Comparison of ENCODE assay signal across 19 cellular contexts in genomic region chr19:7478173-7478842, GRCh38. TPM values are rescaled to one million over a fixed set of nuclear protein-coding genes. Genes with fewer than 3 reads are reported as not detected.
A peak's percentile ranks its signal among the peaks of the same experiment; 100 is the strongest.
DNase-seq lines count a peak whose midpoint lies in the region; ATAC-seq and TF ChIP-seq lines count a peak whose summit lies in the region.
"Had no signal": no experiment of that assay in that cellular context is flagged by ENCODE, and none has a peak within 500 bp of the region (broad histone marks: within the 10 kb centered on the region; RNA-seq: fewer than 3 reads in every experiment).

No MANE protein-coding gene starts in this region.

- H3K9me3 Mint-ChIP-seq in activated naive CD8-positive, alpha-beta T cell treated with anti-CD3 and anti-CD28 coated beads for 36 hours: no peaks in the 10 kb centered on the region
- no peaks in the 10 kb centered on the region for H3K9me3 Mint-ChIP-seq in activated naive CD8-positive, alpha-beta T cell treated with anti-CD3 and anti-CD28 coated beads, Interleukin-2, amount 50 U/mL, for 24 hours
- no peaks in the 10 kb centered on the region for H3K9me3 Mint-ChIP-seq in stimulated activated effector memory CD8-positive, alpha-beta T cell treated with anti-CD3 and anti-CD28 coated beads, Interleukin-12 subunit alpha, Interleukin-12 subunit beta, amount 100 ng/mL, for 72 hours

- DNase-seq in activated naive CD8-positive, alpha-beta T cell treated with anti-CD3 and anti-CD28 coated beads for 36 hours: no peak
- DNase-seq in activated naive CD8-positive, alpha-beta T cell treated with anti-CD3 and anti-CD28 coated beads, Interleukin-2, amount 50 U/mL, for 24 hours: no peak
- no peak for DNase-seq in RWPE1 (ENCODE audit: low spot score)
- no peak for DNase-seq in stimulated activated effector memory CD8-positive, alpha-beta T cell treated with anti-CD3 and anti-CD28 coated beads, Interleukin-12 subunit alpha, Interleukin-12 subunit beta, amount 100 ng/mL, for 72 hours (ENCODE audit: low spot score in 2 of 2)
- no peak for DNase-seq in NCI-H526 (lab: John Stamatoyannopoulos, UW)
- DNase-seq in stimulated activated CD4-positive, alpha-beta T cell treated with anti-CD3 and anti-CD28 coated beads, Interleukin-2, amount 100 ng/mL, for 24 hours: no peak
- DNase-seq: activated CD4-positive, alpha-beta T cell treated with anti-CD3 and anti-CD28 coated beads, Interleukin-2, amount 50 U/mL, for 1 hour; activated gamma-delta T cell; GDM1; lower lobe of right lung; NCI-H1048; NCI-H2029 treated with DMSO at 0.1 percent for 48 hours; NK-92 treated with Interleukin-12 subunit alpha and Interleukin-12 subunit beta, amount 100 ng/mL, for 24 hours; pancreas; RPMI8226; stimulated activated CD4-positive, alpha-beta T cell treated with anti-CD3 and anti-CD28 coated beads, Interleukin-1b, Interleukin-23, amount 100 ng/mL, for 48 hours had no signal

- H3K4me1 Mint-ChIP-seq in activated naive CD8-positive, alpha-beta T cell treated with anti-CD3 and anti-CD28 coated beads for 36 hours: peaks cover 8% of the 10 kb centered on the region
- peaks cover 6% of the 10 kb centered on the region for H3K4me1 Mint-ChIP-seq in activated naive CD8-positive, alpha-beta T cell treated with anti-CD3 and anti-CD28 coated beads, Interleukin-2, amount 50 U/mL, for 24 hours
- H3K4me1 Mint-ChIP-seq in stimulated activated effector memory CD8-positive, alpha-beta T cell treated with anti-CD3 and anti-CD28 coated beads, Interleukin-12 subunit alpha, Interleukin-12 subunit beta, amount 100 ng/mL, for 72 hours: peaks cover 4% of the 10 kb centered on the region

- no peak for ATAC-seq in activated naive CD8-positive, alpha-beta T cell treated with anti-CD3 and anti-CD28 coated beads, Interleukin-2, amount 50 U/mL, for 24 hours
- ATAC-seq in esophagus mucosa (peak; percentile 19), GM21737 (IDR thresholded peaks at IDR 0.05; ENCODE audit: unreplicated experiment) (no peak)
- peak; percentile 19 for ATAC-seq in stimulated activated effector memory CD8-positive, alpha-beta T cell treated with anti-CD3 and anti-CD28 coated beads, Interleukin-12 subunit alpha, Interleukin-12 subunit beta, amount 100 ng/mL, for 72 hours
- ATAC-seq: lower lobe of right lung had no signal

- POLR2A ChIA-PET in RWPE1 (lab: Yijun Ruan, JAX; ENCODE audit: low non-redundant PET): no interaction called here

- no peaks in the 10 kb centered on the region for H3K27me3 Mint-ChIP-seq in activated naive CD8-positive, alpha-beta T cell treated with anti-CD3 and anti-CD28 coated beads for 36 hours
- H3K27me3 Mint-ChIP-seq in activated naive CD8-positive, alpha-beta T cell treated with anti-CD3 and anti-CD28 coated beads, Interleukin-2, amount 50 U/mL, for 24 hours: no peaks in the 10 kb centered on the region

- H3K36me3 Mint-ChIP-seq in activated naive CD8-positive, alpha-beta T cell treated with anti-CD3 and anti-CD28 coated beads for 36 hours: no peaks in the 10 kb centered on the region
- no peaks in the 10 kb centered on the region for H3K36me3 Mint-ChIP-seq in activated naive CD8-positive, alpha-beta T cell treated with anti-CD3 and anti-CD28 coated beads, Interleukin-2, amount 50 U/mL, for 24 hours (ENCODE audit: low read depth)
- H3K36me3 Mint-ChIP-seq in stimulated activated effector memory CD8-positive, alpha-beta T cell treated with anti-CD3 and anti-CD28 coated beads, Interleukin-12 subunit alpha, Interleukin-12 subunit beta, amount 100 ng/mL, for 72 hours: peaks cover 16% of the 10 kb centered on the region

- CTCF ChIA-PET in RWPE1 (lab: Yijun Ruan, JAX): no interaction called here

- peak overlapping the region; percentile 64 for H3K27ac ChIP-seq in RWPE1
- H3K27ac ChIP-seq: C4-2B, lower lobe of right lung, pancreas had no signal

- H3K4me3 Mint-ChIP-seq in activated naive CD8-positive, alpha-beta T cell treated with anti-CD3 and anti-CD28 coated beads for 36 hours: no peak overlapping the region
- no peak overlapping the region for H3K4me3 Mint-ChIP-seq in activated naive CD8-positive, alpha-beta T cell treated with anti-CD3 and anti-CD28 coated beads, Interleukin-2, amount 50 U/mL, for 24 hours
- no peak overlapping the region for H3K4me3 Mint-ChIP-seq in stimulated activated effector memory CD8-positive, alpha-beta T cell treated with anti-CD3 and anti-CD28 coated beads, Interleukin-12 subunit alpha, Interleukin-12 subunit beta, amount 100 ng/mL, for 72 hours

- no peak for TF ChIP-seq CTCF in RWPE1 (conservative IDR thresholded peaks at IDR 0.05; ENCODE audit: low read depth)

- H3K27ac Mint-ChIP-seq in activated naive CD8-positive, alpha-beta T cell treated with anti-CD3 and anti-CD28 coated beads for 36 hours: peak overlapping the region; percentile 2
- no peak overlapping the region for H3K27ac Mint-ChIP-seq in activated naive CD8-positive, alpha-beta T cell treated with anti-CD3 and anti-CD28 coated beads, Interleukin-2, amount 50 U/mL, for 24 hours
- peak overlapping the region; percentile 52 for H3K27ac Mint-ChIP-seq in stimulated activated effector memory CD8-positive, alpha-beta T cell treated with anti-CD3 and anti-CD28 coated beads, Interleukin-12 subunit alpha, Interleukin-12 subunit beta, amount 100 ng/mL, for 72 hours

RNA-seq across cellular contexts. Expression of gene PEX11G, which starts 10.5 kb away (rescaled TPM):
- 1 to 10 TPM in 1 of 2 experiments, under 1 TPM in 1; 0.82 to 1.5 TPM for total RNA-seq in activated naive CD8-positive, alpha-beta T cell treated with anti-CD3 and anti-CD28 coated beads for 36 hours
- 4.8 TPM for total RNA-seq in esophagus mucosa

RNA-seq across cellular contexts. Expression of gene ZNF358, which starts 37.6 kb away (rescaled TPM):
- total RNA-seq in activated naive CD8-positive, alpha-beta T cell treated with anti-CD3 and anti-CD28 coated beads for 36 hours: 1 to 10 TPM; 6.5 to 7.3 TPM
- 11.2 TPM for total RNA-seq in esophagus mucosa

RNA-seq across cellular contexts. Expression of gene MCOLN1, which starts 44.1 kb away (rescaled TPM):
- total RNA-seq in activated naive CD8-positive, alpha-beta T cell treated with anti-CD3 and anti-CD28 coated beads for 36 hours: 10 to 100 TPM; 12.3 to 12.4 TPM
- 9.2 TPM for total RNA-seq in esophagus mucosa

RNA-seq across cellular contexts. Expression of gene PNPLA6, which starts 57.2 kb away (rescaled TPM):
- total RNA-seq in activated naive CD8-positive, alpha-beta T cell treated with anti-CD3 and anti-CD28 coated beads for 36 hours: 10 to 100 TPM; 67.8 to 68.5 TPM
- total RNA-seq in esophagus mucosa: 48.1 TPM

Comparison
In these comparisons a context has a peak if more than half of its experiments do, and no peak if none do; other contexts are left out.
1. ATAC-seq: peak in esophagus mucosa (single experiment) and stimulated activated effector memory CD8-positive, alpha-beta T cell treated with anti-CD3 and anti-CD28 coated beads, Interleukin-12 subunit alpha, Interleukin-12 subunit beta, amount 100 ng/mL, for 72 hours (single experiment); none in activated naive CD8-positive, alpha-beta T cell treated with anti-CD3 and anti-CD28 coated beads, Interleukin-2, amount 50 U/mL, for 24 hours (single experiment) and GM21737 (single experiment).